In the genomic region with DNA sequence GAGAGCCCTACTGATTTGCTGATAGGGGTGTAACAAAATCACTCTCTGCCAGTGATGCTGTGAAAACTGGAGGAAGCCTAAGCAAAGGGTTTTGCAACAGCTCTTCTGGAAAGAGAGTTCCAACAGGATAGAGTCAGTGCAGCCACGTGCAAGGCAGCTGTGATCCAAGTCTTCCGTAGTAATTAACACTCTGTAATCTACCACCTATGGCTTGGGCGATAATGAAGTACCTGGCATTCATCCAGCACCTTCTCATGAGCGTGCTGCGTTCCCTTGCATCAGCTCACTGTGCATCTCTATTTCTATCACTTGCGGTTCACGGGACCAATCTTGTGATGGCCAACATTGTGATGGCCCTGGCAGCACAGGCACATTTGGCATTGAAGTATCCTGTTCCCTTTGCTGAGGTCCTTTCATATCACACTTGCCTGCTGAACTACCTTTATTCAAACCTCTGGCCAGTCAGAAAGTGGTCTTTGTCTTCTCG, we compare ENCODE assay signal across 19 cellular contexts. TPM values are rescaled to one million over a fixed set of nuclear protein-coding genes. Genes with fewer than 3 reads are reported as not detected.
A peak's percentile ranks its signal among the peaks of the same experiment; 100 is the strongest.
DNase-seq lines count a peak whose midpoint lies in the region; ATAC-seq and TF ChIP-seq lines count a peak whose summit lies in the region.
"Had no signal": no experiment of that assay in that cellular context is flagged by ENCODE, and none has a peak within 500 bp of the region (broad histone marks: within the 10 kb centered on the region; RNA-seq: fewer than 3 reads in every experiment).

No MANE protein-coding gene starts in this region.

- H3K27ac ChIP-seq in left ventricle myocardium inferior (replicated peaks): no peak overlapping the region
- H3K27ac ChIP-seq in gastroesophageal sphincter: no peak overlapping the region
- H3K27ac ChIP-seq: left lung had no signal

- no peaks in the 10 kb centered on the region for H3K36me3 ChIP-seq in left ventricle myocardium inferior
- H3K36me3 ChIP-seq in gastroesophageal sphincter: no peaks in the 10 kb centered on the region
- H3K36me3 ChIP-seq: left lung had no signal

- WGBS in gastroesophageal sphincter (ENCODE audit: low coverage in 1 of 2), 2 donors: 62 to 74% methylated on average over 5 to 7 of the region's 8 CpGs

- TF ChIP-seq CTCF in left ventricle myocardium inferior (IDR thresholded peaks at IDR 0.05; ENCODE audit: borderline replicate concordance) (no peak), gastroesophageal sphincter (IDR thresholded peaks at IDR 0.05) (no peak)

- no peak for DNase-seq in Right ventricle myocardium superior
- no peak for DNase-seq in left ventricle myocardium inferior
- peak; percentile 32 for DNase-seq in NCI-H524 treated with DMSO at 0.1 percent for 48 hours (lab: John Stamatoyannopoulos, UW)
- no peak for DNase-seq in T1000 (lab: John Stamatoyannopoulos, UW)
- no peak for DNase-seq in HEK293T (ENCODE audit: extremely low spot score)
- DNase-seq: activated CD4-positive, alpha-beta T cell treated with anti-CD3 and anti-CD28 coated beads for 4 hours; activated naive CD8-positive, alpha-beta T cell treated with anti-CD3 and anti-CD28 coated beads, Interleukin-2, amount 10 ng/mL, durations not matched to agents 7 days and 5 days; CD8-positive, alpha-beta memory T cell; DMS79 treated with DMSO at 0.1 percent for 48 hours; effector CD4-positive, alpha-beta T cell; KBM-7; left lung; nephron progenitor cell; stimulated activated CD4-positive, alpha-beta T cell treated with anti-CD3 and anti-CD28 coated beads, Interleukin-2, amount 100 ng/mL, for 48 hours; stimulated activated naive CD8-positive, alpha-beta T cell treated with anti-CD3 and anti-CD28 coated beads, Interleukin-15, amount 100 ng/mL, for 72 hours; trophoblast cell had no signal

- H3K4me3 ChIP-seq in left ventricle myocardium inferior (no peak overlapping the region), gastroesophageal sphincter (no peak overlapping the region)
- H3K4me3 ChIP-seq: left lung had no signal

- H3K27me3 ChIP-seq in left ventricle myocardium inferior (ENCODE audit: low read depth) (no peaks in the 10 kb centered on the region), gastroesophageal sphincter (peaks cover 29% of the 10 kb centered on the region)

- peak; percentile 62 for ATAC-seq in Right ventricle myocardium superior (ENCODE audit: poor library complexity)
- ATAC-seq in gastroesophageal sphincter: peak; percentile 42
- ATAC-seq in GM19395 (IDR thresholded peaks at IDR 0.05; ENCODE audit: unreplicated experiment): no peak
- ATAC-seq: esophagus mucosa; left lung; stimulated activated naive CD8-positive, alpha-beta T cell treated with anti-CD3 and anti-CD28 coated beads, Interleukin-15, amount 100 ng/mL, for 72 hours had no signal

- POLR2A ChIA-PET in HEK293T (lab: Yijun Ruan, JAX): no interaction called here

- TF ChIP-seq POLR2A in gastroesophageal sphincter (IDR thresholded peaks at IDR 0.05): no peak

- H3K9me3 ChIP-seq in left ventricle myocardium inferior (replicated peaks) (no peaks in the 10 kb centered on the region), gastroesophageal sphincter (no peaks in the 10 kb centered on the region)
- H3K9me3 ChIP-seq: left lung had no signal

- TF ChIP-seq EP300 in gastroesophageal sphincter (IDR thresholded peaks at IDR 0.05): no peak

- intact Hi-C loops in Right ventricle myocardium superior (cut with DNase I) (no loop called here), left ventricle myocardium inferior (cut with micrococcal nuclease) (no loop called here)

- H3K4me1 ChIP-seq in left ventricle myocardium inferior (peaks cover 22% of the 10 kb centered on the region), gastroesophageal sphincter (no peaks in the 10 kb centered on the region)
- H3K4me1 ChIP-seq: left lung had no signal

- CTCF ChIA-PET in HEK293T (lab: Yijun Ruan, JAX): no interaction called here

TF ChIP-seq in HEK293T, 16 proteins besides CTCF, POLR2A, EP300 and RAD21:
- TF ChIP-seq SP1 (IDR thresholded peaks at IDR 0.05) (no peak), SUZ12 (IDR thresholded peaks at IDR 0.05) (no peak), HDGF (IDR thresholded peaks at IDR 0.05; ENCODE audit: borderline replicate concordance) (no peak), BHLHE40 (IDR thresholded peaks at IDR 0.05; ENCODE audit: borderline replicate concordance) (no peak), CTBP1 (IDR thresholded peaks at IDR 0.05; ENCODE audit: borderline replicate concordance) (no peak), TARDBP (IDR thresholded peaks at IDR 0.05) (no peak), L3MBTL2 (conservative IDR thresholded peaks at IDR 0.05) (no peak), NFRKB (IDR thresholded peaks at IDR 0.05) (no peak), FOXK2 (IDR thresholded peaks at IDR 0.05) (no peak), LEF1 (IDR thresholded peaks at IDR 0.05; ENCODE audit: borderline replicate concordance) (no peak), ARNT (IDR thresholded peaks at IDR 0.05) (no peak), FOXM1 (IDR thresholded peaks at IDR 0.05; ENCODE audit: borderline replicate concordance) (no peak), ZNF384 (IDR thresholded peaks at IDR 0.05) (no peak), ELF4 (IDR thresholded peaks at IDR 0.05) (no peak), FOXA1 (IDR thresholded peaks at IDR 0.05) (no peak)
- TF ChIP-seq, protein P1, sequence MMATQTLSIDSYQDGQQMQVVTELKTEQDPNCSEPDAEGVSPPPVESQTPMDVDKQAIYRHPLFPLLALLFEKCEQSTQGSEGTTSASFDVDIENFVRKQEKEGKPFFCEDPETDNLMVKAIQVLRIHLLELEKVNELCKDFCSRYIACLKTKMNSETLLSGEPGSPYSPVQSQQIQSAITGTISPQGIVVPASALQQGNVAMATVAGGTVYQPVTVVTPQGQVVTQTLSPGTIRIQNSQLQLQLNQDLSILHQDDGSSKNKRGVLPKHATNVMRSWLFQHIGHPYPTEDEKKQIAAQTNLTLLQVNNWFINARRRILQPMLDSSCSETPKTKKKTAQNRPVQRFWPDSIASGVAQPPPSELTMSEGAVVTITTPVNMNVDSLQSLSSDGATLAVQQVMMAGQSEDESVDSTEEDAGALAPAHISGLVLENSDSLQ (IDR thresholded peaks at IDR 0.05): no peak

RNA-seq across cellular contexts. Expression of a gene that starts 48.2 kb away (rescaled TPM):
- total RNA-seq in Right ventricle myocardium superior (0.54 TPM), left ventricle myocardium inferior (0.22 TPM), gastroesophageal sphincter (1 to 10 TPM in 3 of 4 donors, under 1 TPM in 1; 0.89 to 7.4 (median 3.2) TPM)
